ENCODE assay signal across 21 cellular contexts in genomic region chr20:35048739-35049138, GRCh38. TPM values are rescaled to one million over a fixed set of nuclear protein-coding genes. Genes with fewer than 3 reads are reported as not detected.
DNase-seq lines count a peak whose midpoint lies in the region; FAIRE-seq lines count a peak whose summit lies in the region.
"Had no signal": no experiment of that assay in that cellular context is flagged by ENCODE, and none has a peak within 500 bp of the region (broad histone marks: within the 10 kb centered on the region; RNA-seq: fewer than 3 reads in every experiment).

No MANE protein-coding gene starts in this region.

- peak overlapping the region; percentile 96 for H3K27ac ChIP-seq in caudate nucleus (ENCODE audit: low read depth, low read length)
- H3K27ac ChIP-seq: foreskin keratinocyte, RWPE1 had no signal

- DNase-seq in SK-MEL-5 (ENCODE audit: low read depth, low spot score): peak; percentile 95
- DNase-seq in caudate nucleus (lab: John Stamatoyannopoulos, UW): peak in 59 of 61 donors; percentile 14 to 94 (median 74)
- DNase-seq in islet precursor cell: peak; percentile 85
- peak; percentile 62 for DNase-seq in retina
- no peak for DNase-seq in A172 (ENCODE audit: low spot score)
- no peak for DNase-seq in posterior vena cava (ENCODE audit: low spot score)
- DNase-seq in urothelium cell line (ENCODE audit: low spot score): no peak
- DNase-seq in mesenteric fat pad (ENCODE audit: low spot score): no peak
- DNase-seq: activated B cell treated with CpG ODN at 0.5 μM for 24 hours; activated CD4-positive, alpha-beta T cell treated with anti-CD3 and anti-CD28 coated beads, Interleukin-2, amount 50 U/mL, for 4 hours; activated naive CD4-positive, alpha-beta T cell; CD4-positive, CD25-positive, alpha-beta regulatory T cell; effector CD8-positive, alpha-beta T cell; foreskin keratinocyte; KG1; mammary epithelial cell; NCI-H2171; NCI-H524 treated with DMSO at 0.1 percent for 48 hours; stimulated activated CD8-positive, alpha-beta memory T cell treated with anti-CD3 and anti-CD28 coated beads, Interleukin-4, amount 100 ng/mL, for 48 hours; T-helper 9 cell had no signal

- in situ Hi-C loops in SK-MEL-5 (cut with HindIII; ENCODE audit: low pct_unique_long_range_greater_than_20kb, low sequenced_read_pairs): no loop called here

- intact Hi-C loops in posterior vena cava (cut with DNase I): loop anchor here in 1 of 2 donors (1.0 kb wide), 1 partner anchor 25 kb away; no protein-coding TSS in a partner anchor

- no peak for FAIRE-seq in urothelium cell line (lab: Jason Lieb, UNC)

RNA-seq across cellular contexts. Expression of gene TRPC4AP, which starts 43.9 kb away (rescaled TPM):
- total RNA-seq in SK-MEL-5 (2014; rRNA removed; shearing (Covaris generic)): 32.8 and 34.8 TPM in 2 replicates
- 56.3 and 77.5 TPM in 2 replicates for polyA plus RNA-seq in SK-MEL-5 (2015; cell fraction: cytosol; rRNA removed)
- 121 and 141 TPM in 2 replicates for polyA plus RNA-seq in SK-MEL-5 (2015; cell fraction: nucleus; rRNA removed)
- 48.6 and 51.8 TPM in 2 replicates for total RNA-seq in A172 (2014; rRNA removed; shearing (Covaris generic))
- 10 to 100 TPM; 42.6 to 48.9 TPM for total RNA-seq in posterior vena cava
- total RNA-seq in mesenteric fat pad: 85.2 TPM

Comparison
In these comparisons a context has a peak if more than half of its experiments do, and no peak if none do; other contexts are left out.
1. DNase-seq: peak in SK-MEL-5 (single experiment), caudate nucleus (59 of 61), islet precursor cell (single experiment) and retina (single experiment); none in A172 (single experiment), posterior vena cava (single experiment), urothelium cell line (single experiment) and mesenteric fat pad (single experiment).